ENCODE assay signal across 17 cellular contexts in the genomic region with DNA sequence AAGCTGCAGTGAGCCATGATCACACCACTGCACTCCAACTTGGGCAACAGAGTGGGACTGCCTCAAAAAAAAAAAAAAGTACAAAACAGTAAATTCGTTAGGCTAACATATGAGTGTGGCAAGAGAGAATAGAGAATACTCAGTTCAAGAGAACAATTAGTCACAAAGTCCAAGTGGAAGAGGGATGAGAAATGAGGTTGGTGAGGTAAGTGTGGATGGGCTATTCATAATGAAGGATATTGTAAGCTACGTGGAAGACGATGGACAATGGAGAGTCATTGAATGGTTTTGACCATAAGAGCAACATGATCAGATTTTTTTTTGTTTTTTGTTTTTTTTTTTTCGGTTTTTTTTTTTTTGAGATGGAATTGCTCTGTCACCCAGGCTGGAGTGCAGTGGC. TPM values are rescaled to one million over a fixed set of nuclear protein-coding genes. Genes with fewer than 3 reads are reported as not detected.
DNase-seq lines count a peak whose midpoint lies in the region; ATAC-seq lines count a peak whose summit lies in the region.
"Had no signal": no experiment of that assay in that cellular context is flagged by ENCODE, and none has a peak within 500 bp of the region (broad histone marks: within the 10 kb centered on the region; RNA-seq: fewer than 3 reads in every experiment).

No MANE protein-coding gene starts in this region.

- H3K36me3 Mint-ChIP-seq in activated CD4-positive, alpha-beta T cell treated with anti-CD3 and anti-CD28 coated beads for 36 hours (ENCODE audit: low read depth), result peaks cover 5% of the 10 kb centered on the region
- peaks cover 12% of the 10 kb centered on the region for H3K36me3 Mint-ChIP-seq in activated CD4-positive, alpha-beta T cell treated with anti-CD3 and anti-CD28 coated beads, Interleukin-2, amount 10 ng/mL, durations not matched to agents 24 days and 14 days (ENCODE audit: low read depth)
- H3K36me3 Mint-ChIP-seq in activated naive CD4-positive, alpha-beta T cell treated with anti-CD3 and anti-CD28 coated beads, Interleukin-2, amount 50 U/mL, for 72 hours, result peaks cover 0 to 5% of the 10 kb centered on the region in 2 donors
- peaks cover 61% of the 10 kb centered on the region for H3K36me3 Mint-ChIP-seq in stimulated activated effector memory CD8-positive, alpha-beta T cell treated with anti-CD3 and anti-CD28 coated beads, Interleukin-12 subunit alpha, Interleukin-12 subunit beta, amount 100 ng/mL, for 72 hours

- no peak for DNase-seq in activated CD4-positive, alpha-beta T cell treated with anti-CD3 and anti-CD28 coated beads for 36 hours
- no peak for DNase-seq in activated CD4-positive, alpha-beta T cell treated with anti-CD3 and anti-CD28 coated beads, Interleukin-2, amount 10 ng/mL, durations not matched to agents 24 days and 14 days
- no peak for DNase-seq in activated naive CD4-positive, alpha-beta T cell treated with anti-CD3 and anti-CD28 coated beads, Interleukin-2, amount 50 U/mL, for 72 hours (ENCODE audit: low spot score in 2 of 2)
- DNase-seq in activated naive CD4-positive, alpha-beta T cell treated with Interleukin-2 at 50 U/mL for 16 hours, result no peak
- DNase-seq in stimulated activated effector memory CD8-positive, alpha-beta T cell treated with anti-CD3 and anti-CD28 coated beads, Interleukin-12 subunit alpha, Interleukin-12 subunit beta, amount 100 ng/mL, for 72 hours (ENCODE audit: low spot score in 2 of 2), result no peak
- DNase-seq in HUDEP-2 (lab: John Stamatoyannopoulos, UW; ENCODE audit: unreplicated experiment in 76 of 76), result no peak
- DNase-seq: Caco-2; CD4-positive, CD25-positive, alpha-beta regulatory T cell; CD8-positive, alpha-beta T cell; DMS153; EL; GDM1; GM23248; H7; HCEC 1CT had no signal

- H3K27ac Mint-ChIP-seq in activated CD4-positive, alpha-beta T cell treated with anti-CD3 and anti-CD28 coated beads for 36 hours, result no peak overlapping the region
- no peak overlapping the region for H3K27ac Mint-ChIP-seq in activated CD4-positive, alpha-beta T cell treated with anti-CD3 and anti-CD28 coated beads, Interleukin-2, amount 10 ng/mL, durations not matched to agents 24 days and 14 days
- peak overlapping the region in 1 of 2 donors; percentile 0 for H3K27ac Mint-ChIP-seq in activated naive CD4-positive, alpha-beta T cell treated with anti-CD3 and anti-CD28 coated beads, Interleukin-2, amount 50 U/mL, for 72 hours
- no peak overlapping the region for H3K27ac Mint-ChIP-seq in stimulated activated effector memory CD8-positive, alpha-beta T cell treated with anti-CD3 and anti-CD28 coated beads, Interleukin-12 subunit alpha, Interleukin-12 subunit beta, amount 100 ng/mL, for 72 hours
- H3K27ac Mint-ChIP-seq: B cell; CD4-positive, CD25-positive, alpha-beta regulatory T cell; CD8-positive, alpha-beta T cell had no signal

- peaks cover 3% of the 10 kb centered on the region for H3K4me1 Mint-ChIP-seq in activated CD4-positive, alpha-beta T cell treated with anti-CD3 and anti-CD28 coated beads for 36 hours
- H3K4me1 Mint-ChIP-seq in activated CD4-positive, alpha-beta T cell treated with anti-CD3 and anti-CD28 coated beads, Interleukin-2, amount 10 ng/mL, durations not matched to agents 24 days and 14 days, result no peaks in the 10 kb centered on the region
- no peaks in the 10 kb centered on the region for H3K4me1 Mint-ChIP-seq in stimulated activated effector memory CD8-positive, alpha-beta T cell treated with anti-CD3 and anti-CD28 coated beads, Interleukin-12 subunit alpha, Interleukin-12 subunit beta, amount 100 ng/mL, for 72 hours

- POLR2A ChIA-PET in activated CD4-positive, alpha-beta T cell treated with anti-CD3 and anti-CD28 coated beads for 36 hours (lab: Charles Lee), result interaction anchor here (0.6 kb wide), 1 partner anchor 278 kb away, joined by 3 read pairs; no protein-coding TSS in a partner anchor

- intact Hi-C loops in activated CD4-positive, alpha-beta T cell treated with anti-CD3 and anti-CD28 coated beads for 36 hours (cut with DNase I, micrococcal nuclease), result loop anchor here in 1 of 2 experiments (5.0 kb wide), 1 partner anchor 57 kb away; no protein-coding TSS in a partner anchor
- intact Hi-C loops in activated CD4-positive, alpha-beta T cell treated with anti-CD3 and anti-CD28 coated beads, Interleukin-2, amount 10 ng/mL, durations not matched to agents 24 days and 14 days (cut with micrococcal nuclease), result no loop called here

- H3K27me3 Mint-ChIP-seq in activated CD4-positive, alpha-beta T cell treated with anti-CD3 and anti-CD28 coated beads for 36 hours, result no peaks in the 10 kb centered on the region
- H3K27me3 Mint-ChIP-seq in activated CD4-positive, alpha-beta T cell treated with anti-CD3 and anti-CD28 coated beads, Interleukin-2, amount 10 ng/mL, durations not matched to agents 24 days and 14 days, result no peaks in the 10 kb centered on the region
- H3K27me3 Mint-ChIP-seq: B cell; CD4-positive, CD25-positive, alpha-beta regulatory T cell had no signal

- no peaks in the 10 kb centered on the region for H3K9me3 Mint-ChIP-seq in activated CD4-positive, alpha-beta T cell treated with anti-CD3 and anti-CD28 coated beads for 36 hours (ENCODE audit: low read depth)
- no peaks in the 10 kb centered on the region for H3K9me3 Mint-ChIP-seq in activated CD4-positive, alpha-beta T cell treated with anti-CD3 and anti-CD28 coated beads, Interleukin-2, amount 10 ng/mL, durations not matched to agents 24 days and 14 days
- H3K9me3 Mint-ChIP-seq in activated naive CD4-positive, alpha-beta T cell treated with anti-CD3 and anti-CD28 coated beads, Interleukin-2, amount 50 U/mL, for 72 hours, result no peaks in the 10 kb centered on the region
- no peaks in the 10 kb centered on the region for H3K9me3 Mint-ChIP-seq in stimulated activated effector memory CD8-positive, alpha-beta T cell treated with anti-CD3 and anti-CD28 coated beads, Interleukin-12 subunit alpha, Interleukin-12 subunit beta, amount 100 ng/mL, for 72 hours
- H3K9me3 Mint-ChIP-seq: CD4-positive, CD25-positive, alpha-beta regulatory T cell; CD8-positive, alpha-beta T cell had no signal

- peak; percentile 81 for ATAC-seq in activated CD4-positive, alpha-beta T cell treated with anti-CD3 and anti-CD28 coated beads for 36 hours
- peak; percentile 82 to 93 for ATAC-seq in activated naive CD4-positive, alpha-beta T cell treated with anti-CD3 and anti-CD28 coated beads, Interleukin-2, amount 50 U/mL, for 72 hours
- ATAC-seq in stimulated activated effector memory CD8-positive, alpha-beta T cell treated with anti-CD3 and anti-CD28 coated beads, Interleukin-12 subunit alpha, Interleukin-12 subunit beta, amount 100 ng/mL, for 72 hours, result peak; percentile 58
- ATAC-seq: CD8-positive, alpha-beta T cell; GM12878 had no signal

- CTCF ChIA-PET in activated CD4-positive, alpha-beta T cell treated with anti-CD3 and anti-CD28 coated beads for 36 hours (lab: Charles Lee), result no interaction called here

- no peak overlapping the region for H3K4me3 Mint-ChIP-seq in activated CD4-positive, alpha-beta T cell treated with anti-CD3 and anti-CD28 coated beads for 36 hours
- H3K4me3 Mint-ChIP-seq in activated CD4-positive, alpha-beta T cell treated with anti-CD3 and anti-CD28 coated beads, Interleukin-2, amount 10 ng/mL, durations not matched to agents 24 days and 14 days, result no peak overlapping the region
- H3K4me3 Mint-ChIP-seq in stimulated activated effector memory CD8-positive, alpha-beta T cell treated with anti-CD3 and anti-CD28 coated beads, Interleukin-12 subunit alpha, Interleukin-12 subunit beta, amount 100 ng/mL, for 72 hours, result no peak overlapping the region
- H3K4me3 Mint-ChIP-seq: B cell; CD4-positive, CD25-positive, alpha-beta regulatory T cell; CD8-positive, alpha-beta T cell had no signal

RNA-seq across cellular contexts. Expression of a gene that starts 34.8 kb away (rescaled TPM):
- 10 to 100 TPM; 19.3 to 21.9 TPM for total RNA-seq in activated CD4-positive, alpha-beta T cell treated with anti-CD3 and anti-CD28 coated beads for 36 hours
- 17.4 and 18.2 TPM in 2 replicates for total RNA-seq in activated CD4-positive, alpha-beta T cell treated with anti-CD3 and anti-CD28 coated beads, Interleukin-2, amount 10 ng/mL, durations not matched to agents 24 days and 14 days
- total RNA-seq in activated naive CD4-positive, alpha-beta T cell treated with anti-CD3 and anti-CD28 coated beads, Interleukin-2, amount 50 U/mL, for 72 hours, result 10 to 100 TPM; 26.4 to 36.1 TPM

RNA-seq across cellular contexts. Expression of a gene that starts 52.7 kb away (rescaled TPM):
- total RNA-seq in activated CD4-positive, alpha-beta T cell treated with anti-CD3 and anti-CD28 coated beads for 36 hours, result 10 to 100 TPM; 27.5 to 31.2 TPM
- total RNA-seq in activated CD4-positive, alpha-beta T cell treated with anti-CD3 and anti-CD28 coated beads, Interleukin-2, amount 10 ng/mL, durations not matched to agents 24 days and 14 days, result 39.6 and 41.4 TPM in 2 replicates
- 10 to 100 TPM; 26.9 to 29.8 TPM for total RNA-seq in activated naive CD4-positive, alpha-beta T cell treated with anti-CD3 and anti-CD28 coated beads, Interleukin-2, amount 50 U/mL, for 72 hours
